Comparison of ENCODE assay signal across 11 cellular contexts in genomic region chr17:13874134-13874533, GRCh38.
"Had no signal": no experiment of that assay in that cellular context is flagged by ENCODE, and none has a peak within 500 bp of the region (broad histone marks: within the 10 kb centered on the region; RNA-seq: fewer than 3 reads in every experiment).

No MANE protein-coding gene starts in this region.

- H3K36me3 ChIP-seq: HAP-1 had no signal

- ATAC-seq: GM23338, HCT116 had no signal

- H3K9ac ChIP-seq: GM23248 had no signal

- H3K9me3 Mint-ChIP-seq: GM23338, H9, HFFc6 had no signal

- DNase-seq: GM23248, GOT3, H7, H9, HCEC 1CT, HFFc6 had no signal

- H3K4me3 Mint-ChIP-seq: GM23338, H9, HFFc6 had no signal

- H3K27ac Mint-ChIP-seq: GM23338, HFFc6 had no signal

- H3K9me3 ChIP-seq: HAP-1 had no signal

- FAIRE-seq: H1, H54 had no signal

- H3K4me2 ChIP-seq: GM23338 had no signal

- H2AFZ ChIP-seq: GM23248, GM23338 had no signal

- H3K27ac ChIP-seq: GM23248 had no signal

- H3K4me1 ChIP-seq: HAP-1 had no signal

- H3K4me1 Mint-ChIP-seq: GM23338 had no signal

- H3K4me3 ChIP-seq: GM23248, GM23338, HAP-1 had no signal
